ENCODE assay signal across 18 cellular contexts in genomic region chr15:65147902-65148301, GRCh38. TPM values are rescaled to one million over a fixed set of nuclear protein-coding genes. Genes with fewer than 3 reads are reported as not detected.
DNase-seq lines count a peak whose midpoint lies in the region; ATAC-seq and TF ChIP-seq lines count a peak whose summit lies in the region.
"Had no signal": no experiment of that assay in that cellular context is flagged by ENCODE, and none has a peak within 500 bp of the region (broad histone marks: within the 10 kb centered on the region; RNA-seq: fewer than 3 reads in every experiment).

No MANE protein-coding gene starts in this region.

- POLR2A ChIA-PET in CD4-positive, alpha-beta T cell (lab: Charles Lee): no interaction called here
- POLR2A ChIA-PET in CD8-positive, alpha-beta T cell (lab: Charles Lee): no interaction called here

- H3K4me3 ChIP-seq in cardiac muscle cell (no peak overlapping the region), right cardiac atrium (ENCODE audit: low read length) (no peak overlapping the region)
- no peak overlapping the region for H3K4me3 ChIP-seq in CD8-positive, alpha-beta T cell (ENCODE audit: low read depth, low read length)
- H3K4me3 ChIP-seq: GM12878, GM23338 had no signal

- no peak for TF ChIP-seq CTCF in cardiac muscle cell (IDR thresholded peaks at IDR 0.05; ENCODE audit: low read depth, low read length)
- no peak for TF ChIP-seq CTCF in CD4-positive, alpha-beta T cell (IDR thresholded peaks at IDR 0.05)
- TF ChIP-seq CTCF in CD8-positive, alpha-beta T cell (IDR thresholded peaks at IDR 0.05): no peak
- TF ChIP-seq CTCF in nephron progenitor cell (IDR thresholded peaks at IDR 0.05): no peak

- peak overlapping the region; percentile 5 for H3K27ac Mint-ChIP-seq in CD4-positive, alpha-beta T cell
- peak overlapping the region; percentile 37 for H3K27ac Mint-ChIP-seq in CD8-positive, alpha-beta T cell
- H3K27ac Mint-ChIP-seq in nephron progenitor cell: peak overlapping the region; percentile 47
- H3K27ac Mint-ChIP-seq: GM23338 had no signal

- H3K4me1 ChIP-seq in cardiac muscle cell (ENCODE audit: low read depth) (no peaks in the 10 kb centered on the region), right cardiac atrium (ENCODE audit: control insufficient read depth, insufficient read depth, low read length) (no peaks in the 10 kb centered on the region)
- H3K4me1 ChIP-seq in CD8-positive, alpha-beta T cell (ENCODE audit: insufficient read depth, low read length): no peaks in the 10 kb centered on the region

- H3K27me3 ChIP-seq in cardiac muscle cell (no peaks in the 10 kb centered on the region), right cardiac atrium (ENCODE audit: control insufficient read depth, insufficient read depth) (no peaks in the 10 kb centered on the region)
- no peaks in the 10 kb centered on the region for H3K27me3 ChIP-seq in CD4-positive, alpha-beta T cell (ENCODE audit: control insufficient read depth, insufficient read depth, low read length)
- H3K27me3 ChIP-seq in CD8-positive, alpha-beta T cell (ENCODE audit: insufficient read depth, low read length): no peaks in the 10 kb centered on the region

- no peak for DNase-seq in cardiac muscle cell (ENCODE audit: low read depth in 1 of 2, low spot score in 1 of 2)
- no peak for DNase-seq in right cardiac atrium
- no peak for DNase-seq in CD4-positive, alpha-beta T cell
- no peak for DNase-seq in CD8-positive, alpha-beta T cell
- DNase-seq in nephron progenitor cell: no peak
- no peak for DNase-seq in stimulated activated CD4-positive, alpha-beta T cell treated with anti-CD3 and anti-CD28 coated beads, Interleukin-12 subunit alpha, Interleukin-12 subunit beta, amount 100 ng/mL, for 4 hours
- DNase-seq: C1 segment of cervical spinal cord; CD8-positive, alpha-beta memory T cell; DMS 273 treated with DMSO at 0.1 percent for 48 hours; DMS79; EL; GDM1; H9 had no signal

- H3K9me3 Mint-ChIP-seq in CD4-positive, alpha-beta T cell: no peaks in the 10 kb centered on the region
- no peaks in the 10 kb centered on the region for H3K9me3 Mint-ChIP-seq in CD8-positive, alpha-beta T cell
- H3K9me3 Mint-ChIP-seq in nephron progenitor cell: no peaks in the 10 kb centered on the region
- H3K9me3 Mint-ChIP-seq: CD8-positive, alpha-beta memory T cell; GM23338; H9 had no signal

- H3K27ac ChIP-seq in cardiac muscle cell: peak overlapping the region; percentile 59
- H3K27ac ChIP-seq in right cardiac atrium (ENCODE audit: low read length): no peak overlapping the region
- H3K27ac ChIP-seq in CD4-positive, alpha-beta T cell (ENCODE audit: low read depth, low read length): no peak overlapping the region
- no peak overlapping the region for H3K27ac ChIP-seq in CD8-positive, alpha-beta T cell (ENCODE audit: low read depth, low read length)

- no peak for ATAC-seq in right cardiac atrium
- ATAC-seq in CD4-positive, alpha-beta T cell (ENCODE audit: poor library complexity): no peak
- ATAC-seq in CD8-positive, alpha-beta T cell: no peak
- no peak for ATAC-seq in HG03342 (IDR thresholded peaks at IDR 0.05; ENCODE audit: unreplicated experiment)
- ATAC-seq in GM18519 (IDR thresholded peaks at IDR 0.05; ENCODE audit: low FRiP score, unreplicated experiment): no peak
- ATAC-seq: GM12878, GM23338, HCT116 had no signal

- CTCF ChIA-PET in CD4-positive, alpha-beta T cell (lab: Charles Lee): interaction anchor here (0.6 kb wide), 1 partner anchor 37 kb away, joined by 3 read pairs; no protein-coding TSS in a partner anchor
- CTCF ChIA-PET in CD8-positive, alpha-beta T cell (lab: Charles Lee): interaction anchor here (0.6 to 1.5 kb wide), 2 partner anchors 237 to 1272 kb away, joined by 3 read pairs; no protein-coding TSS in a partner anchor

- H3K36me3 ChIP-seq in cardiac muscle cell: peaks cover 42% of the 10 kb centered on the region
- H3K36me3 ChIP-seq in CD8-positive, alpha-beta T cell (ENCODE audit: insufficient read depth, low read length): peaks cover 11% of the 10 kb centered on the region

- no peak overlapping the region for H3K4me3 Mint-ChIP-seq in CD4-positive, alpha-beta T cell
- no peak overlapping the region for H3K4me3 Mint-ChIP-seq in CD8-positive, alpha-beta T cell
- no peak overlapping the region for H3K4me3 Mint-ChIP-seq in nephron progenitor cell
- H3K4me3 Mint-ChIP-seq: GM23338, H9 had no signal

- intact Hi-C loops in right cardiac atrium (cut with DNase I): no loop called here
- intact Hi-C loops in CD4-positive, alpha-beta T cell (cut with DNase I, micrococcal nuclease): no loop called here
- intact Hi-C loops in CD8-positive, alpha-beta T cell (cut with DNase I, micrococcal nuclease): no loop called here

- peaks cover 52% of the 10 kb centered on the region for H3K36me3 Mint-ChIP-seq in CD4-positive, alpha-beta T cell (ENCODE audit: low read depth)
- H3K36me3 Mint-ChIP-seq in CD8-positive, alpha-beta T cell: peaks cover 39% of the 10 kb centered on the region
- peaks cover 28% of the 10 kb centered on the region for H3K36me3 Mint-ChIP-seq in nephron progenitor cell (ENCODE audit: low read depth)

- H3K4me1 Mint-ChIP-seq in CD4-positive, alpha-beta T cell (ENCODE audit: low read depth): no peaks in the 10 kb centered on the region
- H3K4me1 Mint-ChIP-seq in CD8-positive, alpha-beta T cell (ENCODE audit: low read depth): no peaks in the 10 kb centered on the region
- H3K4me1 Mint-ChIP-seq in nephron progenitor cell: no peaks in the 10 kb centered on the region
- H3K4me1 Mint-ChIP-seq: CD8-positive, alpha-beta memory T cell; GM23338; H9 had no signal

- H3K9me3 ChIP-seq in cardiac muscle cell (ENCODE audit: low read depth) (no peaks in the 10 kb centered on the region), right cardiac atrium (ENCODE audit: control insufficient read depth, low read length) (no peaks in the 10 kb centered on the region)
- H3K9me3 ChIP-seq in CD4-positive, alpha-beta T cell (ENCODE audit: control insufficient read depth, low read length): no peaks in the 10 kb centered on the region
- H3K9me3 ChIP-seq in CD8-positive, alpha-beta T cell (ENCODE audit: low read length): no peaks in the 10 kb centered on the region

- no peaks in the 10 kb centered on the region for H3K27me3 Mint-ChIP-seq in CD4-positive, alpha-beta T cell
- no peaks in the 10 kb centered on the region for H3K27me3 Mint-ChIP-seq in CD8-positive, alpha-beta T cell (ENCODE audit: low read depth)
- no peaks in the 10 kb centered on the region for H3K27me3 Mint-ChIP-seq in nephron progenitor cell (ENCODE audit: low read depth, poor library complexity)
- H3K27me3 Mint-ChIP-seq: CD8-positive, alpha-beta memory T cell had no signal

- 87% methylated on average over 3 of the region's 3 CpGs for WGBS in right cardiac atrium

RNA-seq across cellular contexts. Expression of gene PDCD7, which starts 14.3 kb away (rescaled TPM):
- total RNA-seq in cardiac muscle cell (21.5 and 35.5 TPM in 2 replicates), right cardiac atrium (10 to 100 TPM; 13.3 to 20.9 (median 16.6) TPM)
- polyA plus RNA-seq in cardiac muscle cell (18.7 and 28.4 TPM in 2 replicates), right cardiac atrium (13.0 TPM)
- 10 to 100 TPM; 15.6 to 17.7 TPM for total RNA-seq in CD4-positive, alpha-beta T cell
- 10 to 100 TPM; 20.7 to 21.7 TPM for total RNA-seq in CD8-positive, alpha-beta T cell

RNA-seq across cellular contexts. Expression of gene UBAP1L, which starts 32.9 kb away (rescaled TPM):
- total RNA-seq in cardiac muscle cell (3.7 and 5.1 TPM in 2 replicates), right cardiac atrium (1 to 10 TPM; 1.7 to 2.5 (median 1.8) TPM)
- polyA plus RNA-seq in cardiac muscle cell (1.6 and 2.7 TPM in 2 replicates), right cardiac atrium (1.4 TPM)
- 1 to 10 TPM; 7.2 TPM for total RNA-seq in CD4-positive, alpha-beta T cell
- total RNA-seq in CD8-positive, alpha-beta T cell: 1 to 10 TPM; 5.9 TPM

RNA-seq across cellular contexts. Expression of gene CLPX, which starts 37.2 kb away (rescaled TPM):
- total RNA-seq in cardiac muscle cell: 37.5 and 55.2 TPM in 2 replicates
- 31.2 and 34.9 TPM in 2 replicates for polyA plus RNA-seq in cardiac muscle cell
- 10 to 100 TPM; 44.7 to 51.2 (median 49.2) TPM for total RNA-seq in right cardiac atrium
- polyA plus RNA-seq in right cardiac atrium: 15.6 TPM
- total RNA-seq in CD4-positive, alpha-beta T cell: 10 to 100 TPM; 29.1 to 36.3 TPM
- total RNA-seq in CD8-positive, alpha-beta T cell: 10 to 100 TPM; 29.0 to 31.7 TPM
